Comparison of ENCODE assay signal across 26 cellular contexts in the genomic region with DNA sequence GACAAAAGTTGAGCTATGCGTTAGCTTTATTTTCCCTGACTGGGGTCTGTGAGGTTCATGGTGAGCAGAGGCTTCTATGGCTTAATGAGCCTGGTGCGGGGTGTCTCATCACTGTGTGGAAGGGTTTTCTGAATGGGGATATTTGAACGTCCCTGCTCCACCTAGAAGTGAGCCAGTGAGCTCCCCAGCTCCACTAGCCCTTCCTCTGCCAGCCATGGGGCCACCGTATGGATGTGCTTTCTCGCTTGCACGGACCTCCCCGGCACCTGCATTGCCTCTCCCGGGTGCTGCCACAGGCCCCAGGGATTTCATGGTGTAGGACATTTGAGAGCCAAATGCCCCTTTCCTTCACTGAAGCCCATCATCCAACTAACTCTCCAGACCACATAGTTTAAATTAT. TPM values are rescaled to one million over a fixed set of nuclear protein-coding genes. Genes with fewer than 3 reads are reported as not detected.
"Had no signal": no experiment of that assay in that cellular context is flagged by ENCODE, and none has a peak within 500 bp of the region (broad histone marks: within the 10 kb centered on the region; RNA-seq: fewer than 3 reads in every experiment).

No MANE protein-coding gene starts in this region.

- H3K27ac Mint-ChIP-seq: activated CD4-positive, alpha-beta memory T cell treated with anti-CD3 and anti-CD28 coated beads, Interleukin-2, amount 10 ng/mL, durations not matched to agents 7 days and 5 days; activated T-helper 17 cell treated with anti-CD3 and anti-CD28 coated beads, Interleukin-2, amount 50 U/mL, for 72 hours; T-cell had no signal

- H3K4me3 ChIP-seq: breast epithelium, K562, SK-N-MC had no signal

- H3K36me3 Mint-ChIP-seq: T-cell had no signal

- H3K4me3 Mint-ChIP-seq: activated CD4-positive, alpha-beta memory T cell treated with anti-CD3 and anti-CD28 coated beads, Interleukin-2, amount 10 ng/mL, durations not matched to agents 7 days and 5 days; activated T-cell treated with anti-CD3 and anti-CD28 coated beads, Interleukin-2, amount 50 U/mL, for 4 hours; activated T-helper 17 cell treated with anti-CD3 and anti-CD28 coated beads, Interleukin-2, amount 50 U/mL, for 72 hours; T-cell had no signal

- H3K36me3 ChIP-seq: breast epithelium had no signal

- H3K4me1 ChIP-seq: breast epithelium had no signal

- H3K27me3 Mint-ChIP-seq: activated CD4-positive, alpha-beta memory T cell treated with anti-CD3 and anti-CD28 coated beads, Interleukin-2, amount 10 ng/mL, durations not matched to agents 7 days and 5 days had no signal

- DNase-seq: activated CD4-positive, alpha-beta memory T cell treated with anti-CD3 and anti-CD28 coated beads, Interleukin-2, amount 10 ng/mL, durations not matched to agents 7 days and 5 days; activated CD4-positive, alpha-beta T cell treated with anti-CD3 and anti-CD28 coated beads, Interleukin-2, amount 50 U/mL, for 1 hour; activated CD4-positive, CD25-positive, alpha-beta regulatory T cell; activated gamma-delta T cell; activated naive CD4-positive, alpha-beta T cell treated with anti-CD3 and anti-CD28 coated beads, Interleukin-2, amount 50 U/mL, for 16 hours; activated T-cell treated with anti-CD3 and anti-CD28 coated beads, Interleukin-2, amount 50 U/mL, for 4 hours; aorta; Karpas-422; MM.1S; NCI-H1105; NCI-H1436; NCI-H1694 treated with DMSO at 0.1 percent for 48 hours; NCI-H2029 treated with DMSO at 0.1 percent for 48 hours; NCI-H345; NCI-H510A; NCI-H526 treated with DMSO at 0.1 percent for 48 hours; NCI-H82; T-helper 2 cell; T1000 had no signal

- H3K9me3 Mint-ChIP-seq: activated CD4-positive, alpha-beta memory T cell treated with anti-CD3 and anti-CD28 coated beads, Interleukin-2, amount 10 ng/mL, durations not matched to agents 7 days and 5 days; activated T-cell treated with anti-CD3 and anti-CD28 coated beads, Interleukin-2, amount 50 U/mL, for 4 hours; T-cell had no signal

- H3K27me3 ChIP-seq: breast epithelium had no signal

- ATAC-seq: activated T-cell treated with anti-CD3 and anti-CD28 coated beads, Interleukin-2, amount 50 U/mL, for 4 hours; activated T-helper 17 cell treated with anti-CD3 and anti-CD28 coated beads, Interleukin-2, amount 50 U/mL, for 72 hours; K562; T-cell had no signal

- H3K9me3 ChIP-seq: breast epithelium had no signal

- H3K27ac ChIP-seq: breast epithelium, SK-N-MC, VCaP had no signal

- H3K4me1 Mint-ChIP-seq: activated CD4-positive, alpha-beta memory T cell treated with anti-CD3 and anti-CD28 coated beads, Interleukin-2, amount 10 ng/mL, durations not matched to agents 7 days and 5 days; activated T-helper 17 cell treated with anti-CD3 and anti-CD28 coated beads, Interleukin-2, amount 50 U/mL, for 72 hours; T-cell had no signal

RNA-seq across cellular contexts. Expression of gene CYP26B1, which starts 37.8 kb away (rescaled TPM):
- total RNA-seq: activated CD4-positive, alpha-beta memory T cell treated with anti-CD3 and anti-CD28 coated beads, Interleukin-2, amount 10 ng/mL, durations not matched to agents 7 days and 5 days; OCI-LY7 had no signal
